1 cellular context compared by ENCODE assay signal in the genomic region with DNA sequence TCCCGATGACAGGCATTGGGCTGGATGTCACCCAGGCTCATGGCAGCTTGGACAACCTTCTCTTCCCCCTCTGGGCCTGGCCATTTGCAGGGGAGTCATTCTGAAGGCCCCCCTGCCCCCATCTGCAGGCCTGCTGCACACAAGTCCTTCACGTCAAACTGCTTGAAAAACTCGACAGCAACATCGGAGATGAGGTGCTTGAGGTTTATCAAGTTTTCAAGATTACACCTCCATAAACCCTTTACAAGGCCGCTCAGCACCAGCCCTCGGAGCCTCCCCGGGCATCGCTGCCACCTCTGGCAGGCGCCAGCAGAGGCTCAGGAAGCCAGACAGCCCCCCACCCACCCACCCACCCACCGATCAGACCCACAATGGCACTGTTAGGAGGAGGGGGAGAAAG.
TF ChIP-seq lines count a peak whose summit lies in the region.

No MANE protein-coding gene starts in this region.

TF ChIP-seq in SK-N-SH, 30 proteins besides CTCF, POLR2A, EP300 and RAD21 (continued from another document):
- no peak for TF ChIP-seq RXRA (IDR thresholded peaks at IDR 0.05; ENCODE audit: borderline replicate concordance, low read depth)
- no peak for TF ChIP-seq GATA2 (CRISPR knock-in tag; IDR thresholded peaks at IDR 0.05)
- no peak for TF ChIP-seq FOSL2 (IDR thresholded peaks at IDR 0.05; ENCODE audit: borderline replicate concordance, low read depth)
- TF ChIP-seq EZH2phosphoT487 (IDR thresholded peaks at IDR 0.05; ENCODE audit: borderline replicate concordance, low read depth) = no peak
- TF ChIP-seq RCOR1 (IDR thresholded peaks at IDR 0.05; ENCODE audit: low read length) = no peak
- TF ChIP-seq TAF1 (IDR thresholded peaks at IDR 0.05; ENCODE audit: borderline replicate concordance, low read depth, low read length) = no peak
- no peak for TF ChIP-seq ELF1 (IDR thresholded peaks at IDR 0.05)
- no peak for TF ChIP-seq SIN3A (IDR thresholded peaks at IDR 0.05; ENCODE audit: borderline replicate concordance, low read depth, low read length)
- no peak for TF ChIP-seq CHD2 (IDR thresholded peaks at IDR 0.05; ENCODE audit: low read length, partially characterized antibody)
- no peak for TF ChIP-seq REST (IDR thresholded peaks at IDR 0.05; ENCODE audit: low read depth, low read length)
- TF ChIP-seq TCF12 (IDR thresholded peaks at IDR 0.05) = no peak
- no peak for TF ChIP-seq PBX3 (IDR thresholded peaks at IDR 0.05)
- TF ChIP-seq USF1 (IDR thresholded peaks at IDR 0.05; ENCODE audit: borderline replicate concordance, low read depth) = no peak
- TF ChIP-seq NRF1 (IDR thresholded peaks at IDR 0.05; ENCODE audit: low read depth, low read length) = no peak
- no peak for TF ChIP-seq GABPA (IDR thresholded peaks at IDR 0.05; ENCODE audit: low read depth)
- TF ChIP-seq TEAD4 (IDR thresholded peaks at IDR 0.05; ENCODE audit: borderline replicate concordance, insufficient read depth) = no peak
